Comparison of ENCODE assay signal across 29 cellular contexts in genomic region chr12:81015510-81015909, GRCh38.
"Had no signal": no experiment of that assay in that cellular context is flagged by ENCODE, and none has a peak within 500 bp of the region (broad histone marks: within the 10 kb centered on the region; RNA-seq: fewer than 3 reads in every experiment).

No MANE protein-coding gene starts in this region.

- H3K9me3 Mint-ChIP-seq: activated naive CD4-positive, alpha-beta T cell treated with anti-CD3 and anti-CD28 coated beads for 36 hours; brain had no signal

- H3K36me3 Mint-ChIP-seq: activated CD4-positive, alpha-beta memory T cell treated with anti-CD3 and anti-CD28 coated beads for 36 hours; activated naive CD8-positive, alpha-beta T cell; brain had no signal

- H3K9ac ChIP-seq: KMS-11 had no signal

- DNase-seq: activated CD4-positive, alpha-beta memory T cell treated with anti-CD3 and anti-CD28 coated beads for 36 hours; activated CD4-positive, alpha-beta T cell treated with anti-CD3 and anti-CD28 coated beads, Interleukin-2, amount 10 ng/mL, durations not matched to agents 7 days and 5 days; activated CD4-positive, CD25-positive, alpha-beta regulatory T cell; activated gamma-delta T cell; activated naive CD4-positive, alpha-beta T cell treated with anti-CD3 and anti-CD28 coated beads for 36 hours; activated T-cell treated with anti-CD3 and anti-CD28 coated beads for 4 hours; activated T-cell treated with anti-CD3 and anti-CD28 coated beads, Interleukin-2, amount 50 U/mL, for 48 hours; amygdala; MG63; MV-4-11; NCI-H1092 treated with DMSO at 0.1 percent for 48 hours; NCI-H1417 treated with DMSO at 0.1 percent for 48 hours; NCI-H1694; NCI-H2029; NCI-H2107; NCI-H345; NCI-H510A treated with DMSO at 0.1 percent for 48 hours; NCI-H69; NK-92 treated with Interleukin-12 subunit alpha and Interleukin-12 subunit beta, amount 100 ng/mL, for 24 hours; SHP77; T-helper 17 cell; T-helper 9 cell had no signal

- H3K4me1 Mint-ChIP-seq: activated CD4-positive, alpha-beta T cell treated with anti-CD3 and anti-CD28 coated beads, Interleukin-2, amount 10 ng/mL, durations not matched to agents 7 days and 5 days; activated T-helper 17 cell treated with anti-CD3 and anti-CD28 coated beads, Interleukin-2, amount 50 U/mL, for 72 hours; T-helper 17 cell had no signal

- H3K4me3 ChIP-seq: cardiac muscle cell, MG63, SJSA1 had no signal

- H3K4me1 ChIP-seq: SJSA1 had no signal

- H3K4me3 Mint-ChIP-seq: activated CD4-positive, alpha-beta memory T cell treated with anti-CD3 and anti-CD28 coated beads for 36 hours; activated CD4-positive, alpha-beta T cell treated with anti-CD3 and anti-CD28 coated beads, Interleukin-2, amount 10 ng/mL, durations not matched to agents 7 days and 5 days; activated naive CD4-positive, alpha-beta T cell treated with anti-CD3 and anti-CD28 coated beads for 36 hours; activated naive CD8-positive, alpha-beta T cell; activated T-helper 17 cell treated with anti-CD3 and anti-CD28 coated beads, Interleukin-2, amount 50 U/mL, for 72 hours; brain; T-helper 17 cell had no signal

- H3K27me3 Mint-ChIP-seq: activated CD4-positive, alpha-beta memory T cell treated with anti-CD3 and anti-CD28 coated beads for 36 hours; activated CD4-positive, alpha-beta T cell treated with anti-CD3 and anti-CD28 coated beads, Interleukin-2, amount 10 ng/mL, durations not matched to agents 7 days and 5 days; activated naive CD8-positive, alpha-beta T cell; activated T-helper 17 cell treated with anti-CD3 and anti-CD28 coated beads, Interleukin-2, amount 50 U/mL, for 72 hours; T-helper 17 cell had no signal

- H3K27ac Mint-ChIP-seq: activated CD4-positive, alpha-beta memory T cell treated with anti-CD3 and anti-CD28 coated beads for 36 hours; activated CD4-positive, alpha-beta T cell treated with anti-CD3 and anti-CD28 coated beads, Interleukin-2, amount 10 ng/mL, durations not matched to agents 7 days and 5 days; activated naive CD4-positive, alpha-beta T cell treated with anti-CD3 and anti-CD28 coated beads for 36 hours; activated naive CD8-positive, alpha-beta T cell; activated T-helper 17 cell treated with anti-CD3 and anti-CD28 coated beads, Interleukin-2, amount 50 U/mL, for 72 hours; brain; T-helper 17 cell had no signal

- H3K27ac ChIP-seq: cardiac muscle cell, KMS-11, SJSA1, VCaP had no signal

- H3K36me3 ChIP-seq: cardiac muscle cell, MG63, SJSA1 had no signal

- H3K4me2 ChIP-seq: KMS-11 had no signal

- H3K9me3 ChIP-seq: MG63, SJSA1 had no signal

- H3K27me3 ChIP-seq: cardiac muscle cell, MG63, SJSA1 had no signal
